28 cellular contexts compared by ENCODE assay signal in genomic region chr15:43751885-43752284, GRCh38. TPM values are rescaled to one million over a fixed set of nuclear protein-coding genes. Genes with fewer than 3 reads are reported as not detected.
DNase-seq lines count a peak whose midpoint lies in the region; ATAC-seq and TF ChIP-seq lines count a peak whose summit lies in the region.
"Had no signal": no experiment of that assay in that cellular context is flagged by ENCODE, and none has a peak within 500 bp of the region (broad histone marks: within the 10 kb centered on the region; RNA-seq: fewer than 3 reads in every experiment).

No MANE protein-coding gene starts in this region.

- peaks cover 30% of the 10 kb centered on the region for H3K4me1 Mint-ChIP-seq in activated CD4-positive, alpha-beta T cell treated with anti-CD3 and anti-CD28 coated beads, Interleukin-2, amount 10 ng/mL, durations not matched to agents 24 days and 14 days
- H3K4me1 Mint-ChIP-seq in CD8-positive, alpha-beta T cell (ENCODE audit: low read depth): peaks cover 61% of the 10 kb centered on the region
- H3K4me1 Mint-ChIP-seq in activated T-helper 2 cell treated with anti-CD3 and anti-CD28 coated beads, Interferon-gamma antibody, Interleukin-2, Interleukin-4, amounts not matched to agents 10 μg/mL and 5 μg/mL and 100 μg/mL, durations not matched to agents 14 hours and 24 hours and 36 hours (ENCODE audit: low read depth): peaks cover 30% of the 10 kb centered on the region
- peaks cover 27 to 80% (median 40%) of the 10 kb centered on the region in 3 donors for H3K4me1 Mint-ChIP-seq in naive B cell

- no peaks in the 10 kb centered on the region for H3K27me3 ChIP-seq in CD8-positive, alpha-beta T cell (ENCODE audit: insufficient read depth, low read length)
- H3K27me3 ChIP-seq: BLaER1 treated with 17β-estradiol and CSF1 and Interleukin-3, amounts not matched to agents 10 nM and 100 nM; esophagus squamous epithelium; neural progenitor cell; SJCRH30; spleen; vagina had no signal

- no peak for ATAC-seq in CD8-positive, alpha-beta T cell
- ATAC-seq in naive B cell (ENCODE audit: low read depth in 2 of 2): no peak
- ATAC-seq in GM21717 (IDR thresholded peaks at IDR 0.05; ENCODE audit: unreplicated experiment): no peak
- ATAC-seq: A549 had no signal

- H3K27ac ChIP-seq in CD8-positive, alpha-beta T cell (ENCODE audit: low read depth, low read length): no peak overlapping the region
- H3K27ac ChIP-seq: A549; BLaER1 treated with 17β-estradiol and CSF1 and Interleukin-3, amounts not matched to agents 10 nM and 100 nM; esophagus squamous epithelium; neural progenitor cell; SJCRH30; vagina had no signal

- H3K36me3 ChIP-seq in CD8-positive, alpha-beta T cell (ENCODE audit: insufficient read depth, low read length): peaks cover 21% of the 10 kb centered on the region

- intact Hi-C loops in activated CD4-positive, alpha-beta T cell treated with anti-CD3 and anti-CD28 coated beads, Interleukin-2, amount 10 ng/mL, durations not matched to agents 24 days and 14 days (cut with micrococcal nuclease): no loop called here
- intact Hi-C loops in CD8-positive, alpha-beta T cell (cut with DNase I, micrococcal nuclease): loop anchor here (2.0 to 5.0 kb wide), 3 partner anchors 25 to 260 kb away; partner anchors contain the start of genes ELL3 (in 1 of the 2), TP53BP1 (in 1 of the 2) and WDR76 (in 1 of the 2)
- intact Hi-C loops in activated T-helper 2 cell treated with anti-CD3 and anti-CD28 coated beads, Interferon-gamma antibody, Interleukin-2, Interleukin-4, amounts not matched to agents 10 μg/mL and 5 μg/mL and 100 μg/mL, durations not matched to agents 14 hours and 24 hours and 36 hours (cut with micrococcal nuclease): loop anchor here (2.0 kb wide), 2 partner anchors 19 to 25 kb away; partner anchors contain the start of gene ELL3

- no peaks in the 10 kb centered on the region for H3K9me3 ChIP-seq in CD8-positive, alpha-beta T cell (ENCODE audit: low read length)
- H3K9me3 ChIP-seq: A549; BLaER1 treated with 17β-estradiol and CSF1 and Interleukin-3, amounts not matched to agents 10 nM and 100 nM; esophagus squamous epithelium; SJCRH30; spleen; vagina had no signal

- H3K27me3 Mint-ChIP-seq in activated CD4-positive, alpha-beta T cell treated with anti-CD3 and anti-CD28 coated beads, Interleukin-2, amount 10 ng/mL, durations not matched to agents 24 days and 14 days: no peaks in the 10 kb centered on the region
- no peaks in the 10 kb centered on the region for H3K27me3 Mint-ChIP-seq in CD8-positive, alpha-beta T cell (ENCODE audit: low read depth)
- H3K27me3 Mint-ChIP-seq in activated T-helper 2 cell treated with anti-CD3 and anti-CD28 coated beads, Interferon-gamma antibody, Interleukin-2, Interleukin-4, amounts not matched to agents 10 μg/mL and 5 μg/mL and 100 μg/mL, durations not matched to agents 14 hours and 24 hours and 36 hours (ENCODE audit: low read depth): no peaks in the 10 kb centered on the region
- H3K27me3 Mint-ChIP-seq in naive B cell: no peaks in the 10 kb centered on the region
- H3K27me3 Mint-ChIP-seq: memory B cell had no signal

- no peak overlapping the region for H3K4me3 ChIP-seq in CD8-positive, alpha-beta T cell (ENCODE audit: low read depth, low read length)
- H3K4me3 ChIP-seq: A549; BLaER1 treated with 17β-estradiol and CSF1 and Interleukin-3, amounts not matched to agents 10 nM and 100 nM; esophagus squamous epithelium; neural progenitor cell; SJCRH30; vagina had no signal

- DNase-seq in activated CD4-positive, alpha-beta T cell treated with anti-CD3 and anti-CD28 coated beads, Interleukin-2, amount 10 ng/mL, durations not matched to agents 24 days and 14 days: no peak
- DNase-seq in activated CD4-positive, alpha-beta T cell treated with anti-CD3 and anti-CD28 coated beads, Interleukin-2, amount 50 U/mL, for 48 hours: no peak
- DNase-seq in CD8-positive, alpha-beta T cell: no peak
- no peak for DNase-seq in activated T-helper 2 cell treated with anti-CD3 and anti-CD28 coated beads, Interferon-gamma antibody, Interleukin-2, Interleukin-4, amounts not matched to agents 10 μg/mL and 5 μg/mL and 100 μg/mL, durations not matched to agents 14 hours and 24 hours and 36 hours (ENCODE audit: low spot score)
- DNase-seq in naive B cell: no peak
- DNase-seq in amygdala (lab: John Stamatoyannopoulos, UW): no peak
- DNase-seq in NCI-H226: no peak
- DNase-seq: activated CD8-positive, alpha-beta memory T cell treated with anti-CD3 and anti-CD28 coated beads, Interleukin-2, amount 50 U/mL, for 4 hours; amniotic stem cell; caudate nucleus; DMS53; esophagus squamous epithelium; H7; NCI-H1436 treated with DMSO at 0.1 percent for 48 hours; NCI-H774; SJCRH30; spleen; stimulated activated CD4-positive, alpha-beta T cell treated with anti-CD3 and anti-CD28 coated beads, Interleukin-4, amount 100 ng/mL, for 4 hours; substantia nigra; T1000 had no signal

- H3K4me1 ChIP-seq in CD8-positive, alpha-beta T cell (ENCODE audit: insufficient read depth, low read length): peaks cover 60% of the 10 kb centered on the region
- H3K4me1 ChIP-seq: SJCRH30 had no signal

- POLR2A ChIA-PET in CD8-positive, alpha-beta T cell (lab: Charles Lee): no interaction called here

- no peaks in the 10 kb centered on the region for H3K9me3 Mint-ChIP-seq in activated CD4-positive, alpha-beta T cell treated with anti-CD3 and anti-CD28 coated beads, Interleukin-2, amount 10 ng/mL, durations not matched to agents 24 days and 14 days
- no peaks in the 10 kb centered on the region for H3K9me3 Mint-ChIP-seq in CD8-positive, alpha-beta T cell
- H3K9me3 Mint-ChIP-seq in activated T-helper 2 cell treated with anti-CD3 and anti-CD28 coated beads, Interferon-gamma antibody, Interleukin-2, Interleukin-4, amounts not matched to agents 10 μg/mL and 5 μg/mL and 100 μg/mL, durations not matched to agents 14 hours and 24 hours and 36 hours: no peaks in the 10 kb centered on the region
- H3K9me3 Mint-ChIP-seq in naive B cell: no peaks in the 10 kb centered on the region
- H3K9me3 Mint-ChIP-seq: memory B cell, neural progenitor cell had no signal

- CTCF ChIA-PET in CD8-positive, alpha-beta T cell (lab: Charles Lee): interaction anchor here (6.0 kb wide), 1 partner anchor 18 kb away, joined by 41 read pairs; no protein-coding TSS in a partner anchor

- peaks cover 61% of the 10 kb centered on the region for H3K36me3 Mint-ChIP-seq in activated CD4-positive, alpha-beta T cell treated with anti-CD3 and anti-CD28 coated beads, Interleukin-2, amount 10 ng/mL, durations not matched to agents 24 days and 14 days (ENCODE audit: low read depth)
- H3K36me3 Mint-ChIP-seq in CD8-positive, alpha-beta T cell: peaks cover 53% of the 10 kb centered on the region
- peaks cover 74% of the 10 kb centered on the region for H3K36me3 Mint-ChIP-seq in activated T-helper 2 cell treated with anti-CD3 and anti-CD28 coated beads, Interferon-gamma antibody, Interleukin-2, Interleukin-4, amounts not matched to agents 10 μg/mL and 5 μg/mL and 100 μg/mL, durations not matched to agents 14 hours and 24 hours and 36 hours (ENCODE audit: low read depth)
- peaks cover 4 to 8% of the 10 kb centered on the region in 2 donors for H3K36me3 Mint-ChIP-seq in naive B cell

- H3K4me3 Mint-ChIP-seq in activated CD4-positive, alpha-beta T cell treated with anti-CD3 and anti-CD28 coated beads, Interleukin-2, amount 10 ng/mL, durations not matched to agents 24 days and 14 days: peak overlapping the region; percentile 22
- H3K4me3 Mint-ChIP-seq in CD8-positive, alpha-beta T cell: peak overlapping the region; percentile 2
- H3K4me3 Mint-ChIP-seq in activated T-helper 2 cell treated with anti-CD3 and anti-CD28 coated beads, Interferon-gamma antibody, Interleukin-2, Interleukin-4, amounts not matched to agents 10 μg/mL and 5 μg/mL and 100 μg/mL, durations not matched to agents 14 hours and 24 hours and 36 hours (ENCODE audit: low read depth): peak overlapping the region; percentile 10
- peak overlapping the region in 2 of 8 donors; percentile 3 to 79 for H3K4me3 Mint-ChIP-seq in naive B cell
- H3K4me3 Mint-ChIP-seq: neural progenitor cell had no signal

- TF ChIP-seq CTCF in CD8-positive, alpha-beta T cell (IDR thresholded peaks at IDR 0.05): no peak

- peak overlapping the region; percentile 4 for H3K27ac Mint-ChIP-seq in activated CD4-positive, alpha-beta T cell treated with anti-CD3 and anti-CD28 coated beads, Interleukin-2, amount 10 ng/mL, durations not matched to agents 24 days and 14 days
- peak overlapping the region; percentile 6 for H3K27ac Mint-ChIP-seq in CD8-positive, alpha-beta T cell
- H3K27ac Mint-ChIP-seq in activated T-helper 2 cell treated with anti-CD3 and anti-CD28 coated beads, Interferon-gamma antibody, Interleukin-2, Interleukin-4, amounts not matched to agents 10 μg/mL and 5 μg/mL and 100 μg/mL, durations not matched to agents 14 hours and 24 hours and 36 hours: no peak overlapping the region
- H3K27ac Mint-ChIP-seq in naive B cell: peak overlapping the region in 5 of 6 donors; percentile 33 to 90 (median 61)
- H3K27ac Mint-ChIP-seq: memory B cell, neural progenitor cell had no signal

RNA-seq across cellular contexts. Expression of gene PDIA3, which starts 5.6 kb away (rescaled TPM):
- total RNA-seq in activated CD4-positive, alpha-beta T cell treated with anti-CD3 and anti-CD28 coated beads, Interleukin-2, amount 10 ng/mL, durations not matched to agents 24 days and 14 days: 313 and 336 TPM in 2 replicates
- total RNA-seq in CD8-positive, alpha-beta T cell: 100 to 1,000 TPM; 192 to 198 TPM
- 370 and 384 TPM in 2 replicates for total RNA-seq in activated T-helper 2 cell treated with anti-CD3 and anti-CD28 coated beads, Interferon-gamma antibody, Interleukin-2, Interleukin-4, amounts not matched to agents 10 μg/mL and 5 μg/mL and 100 μg/mL, durations not matched to agents 14 hours and 24 hours and 36 hours
- 100 to 1,000 TPM; 251 to 358 (median 278) TPM for polyA plus RNA-seq in naive B cell (ENCODE audit: low read depth in 6 of 6)

RNA-seq across cellular contexts. Expression of gene ELL3, which starts 24.9 kb away (rescaled TPM):
- total RNA-seq in activated CD4-positive, alpha-beta T cell treated with anti-CD3 and anti-CD28 coated beads, Interleukin-2, amount 10 ng/mL, durations not matched to agents 24 days and 14 days: 1.2 and 1.3 TPM in 2 replicates
- 1 to 10 TPM in 1 of 2 experiments, under 1 TPM in 1; 0.67 to 1.1 TPM for total RNA-seq in CD8-positive, alpha-beta T cell
- 1.0 and 1.3 TPM in 2 replicates for total RNA-seq in activated T-helper 2 cell treated with anti-CD3 and anti-CD28 coated beads, Interferon-gamma antibody, Interleukin-2, Interleukin-4, amounts not matched to agents 10 μg/mL and 5 μg/mL and 100 μg/mL, durations not matched to agents 14 hours and 24 hours and 36 hours
- 10 to 100 TPM; 23.1 to 42.3 (median 36.2) TPM for polyA plus RNA-seq in naive B cell (ENCODE audit: low read depth in 6 of 6)
- total RNA-seq: SJCRH30 had no signal

RNA-seq across cellular contexts. Expression of gene SERF2, which starts 40.2 kb away (rescaled TPM):
- total RNA-seq in activated CD4-positive, alpha-beta T cell treated with anti-CD3 and anti-CD28 coated beads, Interleukin-2, amount 10 ng/mL, durations not matched to agents 24 days and 14 days: 524 TPM in 2 replicates
- 100 to 1,000 TPM; 322 TPM for total RNA-seq in CD8-positive, alpha-beta T cell
- 580 and 598 TPM in 2 replicates for total RNA-seq in activated T-helper 2 cell treated with anti-CD3 and anti-CD28 coated beads, Interferon-gamma antibody, Interleukin-2, Interleukin-4, amounts not matched to agents 10 μg/mL and 5 μg/mL and 100 μg/mL, durations not matched to agents 14 hours and 24 hours and 36 hours
- polyA plus RNA-seq in naive B cell (ENCODE audit: low read depth in 6 of 6): 1,000 to 10,000 TPM; 1,669 to 2,243 (median 1,811) TPM

RNA-seq across cellular contexts. Expression of gene SERINC4, which starts 48.1 kb away (rescaled TPM):
- 0.28 and 0.33 TPM in 2 replicates for total RNA-seq in activated CD4-positive, alpha-beta T cell treated with anti-CD3 and anti-CD28 coated beads, Interleukin-2, amount 10 ng/mL, durations not matched to agents 24 days and 14 days
- total RNA-seq in CD8-positive, alpha-beta T cell: under 1 TPM; 0.27 to 0.44 TPM
- total RNA-seq in activated T-helper 2 cell treated with anti-CD3 and anti-CD28 coated beads, Interferon-gamma antibody, Interleukin-2, Interleukin-4, amounts not matched to agents 10 μg/mL and 5 μg/mL and 100 μg/mL, durations not matched to agents 14 hours and 24 hours and 36 hours: 0.28 and 0.57 TPM in 2 replicates
- polyA plus RNA-seq in naive B cell (ENCODE audit: low read depth in 6 of 6): 1 to 10 TPM in 5 of 6 donors, under 1 TPM in 1; 0.52 to 3.0 (median 2.0) TPM
- total RNA-seq: MCF 10A, pulmonary artery endothelial cell, SJCRH30, spleen, vagina had no signal

RNA-seq across cellular contexts. Expression of gene HYPK, which starts 48.5 kb away (rescaled TPM):
- 20.3 and 33.8 TPM in 2 replicates for total RNA-seq in activated CD4-positive, alpha-beta T cell treated with anti-CD3 and anti-CD28 coated beads, Interleukin-2, amount 10 ng/mL, durations not matched to agents 24 days and 14 days
- 10 to 100 TPM; 10.9 to 14.0 TPM for total RNA-seq in CD8-positive, alpha-beta T cell
- 23.6 and 24.3 TPM in 2 replicates for total RNA-seq in activated T-helper 2 cell treated with anti-CD3 and anti-CD28 coated beads, Interferon-gamma antibody, Interleukin-2, Interleukin-4, amounts not matched to agents 10 μg/mL and 5 μg/mL and 100 μg/mL, durations not matched to agents 14 hours and 24 hours and 36 hours
- 10 to 100 TPM; 11.4 to 19.4 (median 13.6) TPM for polyA plus RNA-seq in naive B cell (ENCODE audit: low read depth in 6 of 6)
